Comparison of ENCODE assay signal across 17 cellular contexts in genomic region chr3:147215660-147216059, GRCh38.
DNase-seq lines count a peak whose midpoint lies in the region; ATAC-seq, FAIRE-seq and TF ChIP-seq lines count a peak whose summit lies in the region.
"Had no signal": no experiment of that assay in that cellular context is flagged by ENCODE, and none has a peak within 500 bp of the region (broad histone marks: within the 10 kb centered on the region; RNA-seq: fewer than 3 reads in every experiment).

No MANE protein-coding gene starts in this region.

- no peaks in the 10 kb centered on the region for H3K9me3 Mint-ChIP-seq in HFFc6

- H3K4me3 Mint-ChIP-seq in HFFc6, result no peak overlapping the region

- H3K79me2 ChIP-seq in hepatocyte, result no peaks in the 10 kb centered on the region

- H3K27me3 ChIP-seq in small intestine (ENCODE audit: control insufficient read depth in 2 of 2, insufficient read depth in 2 of 2, low read length in 2 of 2) (no peaks in the 10 kb centered on the region), hepatocyte (no peaks in the 10 kb centered on the region)

- ATAC-seq in GM18520 (IDR thresholded peaks at IDR 0.05; ENCODE audit: unreplicated experiment), result peak; percentile 42
- ATAC-seq in GM21786 (IDR thresholded peaks at IDR 0.05; ENCODE audit: unreplicated experiment), result peak; percentile 62
- ATAC-seq in HG03439 (IDR thresholded peaks at IDR 0.05; ENCODE audit: unreplicated experiment), result peak; percentile 36

- TF ChIP-seq CTCF in hepatocyte (IDR thresholded peaks at IDR 0.05; ENCODE audit: poor library complexity) (no peak), HFFc6 (IDR thresholded peaks at IDR 0.05) (no peak)

- H2AFZ ChIP-seq in hepatocyte, result no peak overlapping the region

- FAIRE-seq in small intestine (lab: Jason Lieb, UNC) (peak; percentile 65), GM12892 (lab: Jason Lieb, UNC) (no peak)
- FAIRE-seq: H54 had no signal

- no peaks in the 10 kb centered on the region for H3K4me1 ChIP-seq in small intestine (ENCODE audit: control insufficient read depth in 2 of 2, insufficient read depth in 1 of 2, low read depth in 1 of 2, low read length in 1 of 2)
- no peaks in the 10 kb centered on the region for H3K4me1 ChIP-seq in hepatocyte (ENCODE audit: insufficient read depth)

- H3K27ac ChIP-seq in small intestine (ENCODE audit: low read depth in 1 of 2, low read length in 1 of 2) (no peak overlapping the region), hepatocyte (no peak overlapping the region)

- H4K20me1 ChIP-seq in hepatocyte (ENCODE audit: insufficient read depth, poor library complexity, severe bottlenecking), result no peaks in the 10 kb centered on the region

- no peak overlapping the region for H3K4me3 ChIP-seq in small intestine (ENCODE audit: low read depth in 1 of 2, low read length in 2 of 2)
- H3K4me3 ChIP-seq in hepatocyte, result no peak overlapping the region

- H3K36me3 ChIP-seq in small intestine (ENCODE audit: control insufficient read depth in 2 of 2, insufficient read depth in 2 of 2, low read length in 2 of 2) (no peaks in the 10 kb centered on the region), hepatocyte (replicated peaks; ENCODE audit: insufficient read depth, low read depth) (no peaks in the 10 kb centered on the region)

- DNase-seq in small intestine, result no peak
- DNase-seq in GM12892 (ENCODE audit: insufficient read length), result no peak
- DNase-seq in hepatocyte (ENCODE audit: low spot score), result no peak
- no peak for DNase-seq in HFFc6
- DNase-seq: COR-L47, GF-D8, IMR-90, Kasumi-1, MM.1S, NCI-H187 treated with DMSO at 0.1 percent for 48 hours, NCI-H345, NCI-H526, SHP77 treated with DMSO at 0.1 percent for 48 hours had no signal

- no peak overlapping the region for H3K4me2 ChIP-seq in hepatocyte

- TF ChIP-seq POLR2A in GM12892 (IDR thresholded peaks at IDR 0.05; ENCODE audit: low read depth, low read length), result no peak

- H3K27ac Mint-ChIP-seq in HFFc6, result no peak overlapping the region

- no peaks in the 10 kb centered on the region for H3K27me3 Mint-ChIP-seq in HFFc6 (ENCODE audit: insufficient read depth)

- no peaks in the 10 kb centered on the region for H3K36me3 Mint-ChIP-seq in HFFc6 (ENCODE audit: low read depth)

- H3K9me2 ChIP-seq in hepatocyte (replicated peaks; ENCODE audit: insufficient read depth), result no peaks in the 10 kb centered on the region

- no peaks in the 10 kb centered on the region for H3K4me1 Mint-ChIP-seq in HFFc6 (ENCODE audit: low read depth)

- no peaks in the 10 kb centered on the region for H3K9me3 ChIP-seq in small intestine (ENCODE audit: control insufficient read depth, low read depth)
- no peaks in the 10 kb centered on the region for H3K9me3 ChIP-seq in hepatocyte (ENCODE audit: low read depth)
